ENCODE assay signal across 1 cellular context in genomic region chr9:85432599-85432998, GRCh38.
TF ChIP-seq lines count a peak whose summit lies in the region.

No MANE protein-coding gene starts in this region.

TF ChIP-seq in neural cell, 6 proteins besides CTCF, POLR2A, EP300 and RAD21 (continued from another document):
- TF ChIP-seq TAF1 (IDR thresholded peaks at IDR 0.05; ENCODE audit: low read depth): no peak
